ENCODE assay signal across 26 cellular contexts in the genomic region with DNA sequence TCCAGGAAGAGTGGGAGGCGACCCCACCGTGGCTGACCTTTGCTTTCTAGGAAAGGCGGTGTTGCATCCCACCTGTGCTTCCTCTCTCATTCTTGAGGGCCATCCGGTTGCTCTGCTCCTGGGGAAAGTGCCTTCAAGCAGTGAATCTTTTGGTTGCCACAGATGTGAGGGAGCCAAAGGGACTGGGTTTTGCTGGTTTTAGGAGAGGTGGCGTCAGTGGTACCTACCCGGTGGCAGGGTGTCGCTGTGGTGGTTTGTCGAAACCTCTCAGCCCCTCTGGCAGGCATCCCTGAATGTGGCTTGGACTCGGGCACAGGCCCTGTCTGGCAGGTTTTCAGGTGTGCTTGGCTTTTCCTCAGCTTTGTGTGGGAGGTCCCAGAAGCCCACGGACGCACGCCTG.
"Had no signal": no experiment of that assay in that cellular context is flagged by ENCODE, and none has a peak within 500 bp of the region (broad histone marks: within the 10 kb centered on the region; RNA-seq: fewer than 3 reads in every experiment).

No MANE protein-coding gene starts in this region.

- H2AFZ ChIP-seq: parathyroid adenoma had no signal

- H3K27ac ChIP-seq: neutrophil, ovary, parathyroid adenoma, psoas muscle, right lobe of liver, sigmoid colon, stomach, thoracic aorta, thyroid gland, tibial nerve, upper lobe of right lung, uterus had no signal

- H3K9me3 ChIP-seq: neutrophil, psoas muscle, right lobe of liver, thoracic aorta, thyroid gland, upper lobe of right lung, uterus had no signal

- DNase-seq: naive B cell; naive thymus-derived CD8-positive, alpha-beta T cell; nephron progenitor cell; nucleus accumbens; ovary; posterior cingulate gyrus; psoas muscle; right lobe of liver; sigmoid colon; small intestine; stimulated activated CD4-positive, alpha-beta T cell treated with anti-CD3 and anti-CD28 coated beads, Interleukin-15, amount 100 ng/mL, for 24 hours; stimulated activated CD4-positive, alpha-beta T cell treated with anti-CD3 and anti-CD28 coated beads, Interleukin-2, amount 100 ng/mL, for 24 hours; stimulated activated CD4-positive, alpha-beta T cell treated with anti-CD3 and anti-CD28 coated beads, Interleukin-4, amount 100 ng/mL, for 24 hours; stimulated activated naive B cell treated with anti-CD40 and anti-IgM and Interleukin-4, amounts not matched to agents 10 μg/mL and 1 μg/mL and 100 μg/mL, for 72 hours; stimulated activated naive CD4-positive, alpha-beta T cell treated with Interleukin-2 at 50 U/mL for 16 hours; stomach; thyroid gland; upper lobe of right lung; uterus had no signal

- H3K36me3 ChIP-seq: neutrophil, ovary, right lobe of liver, sigmoid colon, stomach, thoracic aorta, thyroid gland, tibial nerve, upper lobe of right lung, uterus had no signal

- H3K9ac ChIP-seq: parathyroid adenoma had no signal

- FAIRE-seq: small intestine had no signal

- H3K79me2 ChIP-seq: parathyroid adenoma had no signal

- H3K4me3 ChIP-seq: ovary, psoas muscle, right lobe of liver, sigmoid colon, stomach, thoracic aorta, thyroid gland, tibial nerve, upper lobe of right lung, uterus had no signal

- ATAC-seq: naive thymus-derived CD8-positive, alpha-beta T cell; natural killer cell treated with Interleukin-12 subunit alpha and Interleukin-12 subunit beta and Interleukin-15 and Interleukin-18, amount 100 ng/mL, for 72 hours; psoas muscle; right cardiac atrium; right lobe of liver; stimulated activated effector memory CD8-positive, alpha-beta T cell treated with anti-CD3 and anti-CD28 coated beads, Interleukin-12 subunit alpha, Interleukin-12 subunit beta, amount 100 ng/mL, for 72 hours; stimulated activated naive B cell treated with anti-CD40 and anti-IgM and Interleukin-4, amounts not matched to agents 10 μg/mL and 1 μg/mL and 100 μg/mL, for 72 hours; upper lobe of right lung had no signal

- H3K4me1 ChIP-seq: parathyroid adenoma, psoas muscle, right lobe of liver, sigmoid colon, stomach, thyroid gland, tibial nerve, upper lobe of right lung, uterus had no signal

- H3K27me3 ChIP-seq: neutrophil, ovary, right lobe of liver, sigmoid colon, stomach, thyroid gland, tibial nerve, upper lobe of right lung, uterus had no signal
